ENCODE assay signal across 1 cellular context in the genomic region with DNA sequence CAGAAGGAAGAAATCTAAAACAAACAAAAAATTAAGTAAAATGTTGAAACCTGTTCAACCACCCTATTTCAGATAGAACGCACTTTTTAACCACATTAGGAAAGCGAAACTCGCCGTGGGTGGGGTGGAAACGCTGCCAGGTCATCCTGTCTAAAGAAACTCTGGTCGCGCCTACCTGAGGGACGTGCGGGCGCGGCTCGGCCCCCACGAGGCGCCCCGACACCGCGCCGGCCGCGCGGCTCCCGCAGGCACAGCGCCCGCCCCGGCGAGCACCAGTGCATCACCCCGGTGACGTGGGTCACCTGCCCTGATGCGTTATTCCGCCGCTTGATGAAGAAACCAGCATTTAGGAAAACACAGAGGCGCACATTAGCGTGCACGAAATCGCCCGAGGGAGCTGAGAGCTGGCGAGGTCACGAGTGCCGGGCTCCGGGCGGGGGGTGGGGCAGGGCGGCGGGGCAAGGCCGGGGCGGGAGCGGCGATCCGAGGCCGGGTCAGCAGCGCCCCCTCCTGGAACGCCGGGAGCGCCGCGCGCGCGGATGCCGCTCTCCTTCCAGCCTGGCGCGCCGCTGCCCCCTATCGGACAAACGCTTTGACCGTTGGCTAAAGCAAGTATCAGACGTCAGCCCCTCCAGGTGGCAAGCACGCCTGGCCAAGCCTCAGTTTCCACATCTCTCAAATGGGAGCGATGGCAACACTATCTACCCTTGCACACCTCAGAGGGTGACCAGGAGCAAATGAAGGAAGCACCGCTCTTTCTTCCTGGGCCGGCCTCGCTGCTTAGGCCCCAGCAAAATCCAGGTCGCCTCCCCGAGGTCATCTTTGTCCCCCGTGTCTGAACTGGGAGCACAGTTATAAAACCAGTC.
TF ChIP-seq lines count a peak whose summit lies in the region.

No MANE protein-coding gene starts in this region.

TF ChIP-seq in WTC11, 78 proteins besides CTCF, POLR2A, EP300 and RAD21 (continued from another document):
- TF ChIP-seq, protein P1, sequence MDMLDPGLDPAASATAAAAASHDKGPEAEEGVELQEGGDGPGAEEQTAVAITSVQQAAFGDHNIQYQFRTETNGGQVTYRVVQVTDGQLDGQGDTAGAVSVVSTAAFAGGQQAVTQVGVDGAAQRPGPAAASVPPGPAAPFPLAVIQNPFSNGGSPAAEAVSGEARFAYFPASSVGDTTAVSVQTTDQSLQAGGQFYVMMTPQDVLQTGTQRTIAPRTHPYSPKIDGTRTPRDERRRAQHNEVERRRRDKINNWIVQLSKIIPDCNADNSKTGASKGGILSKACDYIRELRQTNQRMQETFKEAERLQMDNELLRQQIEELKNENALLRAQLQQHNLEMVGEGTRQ (CRISPR knock-in tag; IDR thresholded peaks at IDR 0.05) = peak; percentile 71
- peak; percentile 15; the same call in 1 of the 2 replicates for TF ChIP-seq ZNF423 (CRISPR knock-in tag; IDR thresholded peaks at IDR 0.05)
- no peak for TF ChIP-seq GRHL2 (CRISPR knock-in tag; IDR thresholded peaks at IDR 0.05; ENCODE audit: insufficient replicate concordance, severe bottlenecking)
- TF ChIP-seq, protein P2, sequence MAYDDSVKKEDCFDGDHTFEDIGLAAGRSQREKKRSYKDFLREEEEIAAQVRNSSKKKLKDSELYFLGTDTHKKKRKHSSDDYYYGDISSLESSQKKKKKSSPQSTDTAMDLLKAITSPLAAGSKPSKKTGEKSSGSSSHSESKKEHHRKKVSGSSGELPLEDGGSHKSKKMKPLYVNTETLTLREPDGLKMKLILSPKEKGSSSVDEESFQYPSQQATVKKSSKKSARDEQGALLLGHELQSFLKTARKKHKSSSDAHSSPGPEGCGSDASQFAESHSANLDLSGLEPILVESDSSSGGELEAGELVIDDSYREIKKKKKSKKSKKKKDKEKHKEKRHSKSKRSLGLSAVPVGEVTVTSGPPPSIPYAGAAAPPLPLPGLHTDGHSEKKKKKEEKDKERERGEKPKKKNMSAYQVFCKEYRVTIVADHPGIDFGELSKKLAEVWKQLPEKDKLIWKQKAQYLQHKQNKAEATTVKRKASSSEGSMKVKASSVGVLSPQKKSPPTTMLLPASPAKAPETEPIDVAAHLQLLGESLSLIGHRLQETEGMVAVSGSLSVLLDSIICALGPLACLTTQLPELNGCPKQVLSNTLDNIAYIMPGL (CRISPR knock-in tag; IDR thresholded peaks at IDR 0.05) = no peak
- peak; percentile 19; the same call in 1 of the 2 replicates for TF ChIP-seq SP1 (CRISPR knock-in tag; conservative IDR thresholded peaks at IDR 0.05)
- peak; percentile 97 for TF ChIP-seq GTF2I (CRISPR knock-in tag; conservative IDR thresholded peaks at IDR 0.05)
TF ChIP-seq in WTC11: peak in this region for 8.
